13 cellular contexts compared by ENCODE assay signal in the genomic region with DNA sequence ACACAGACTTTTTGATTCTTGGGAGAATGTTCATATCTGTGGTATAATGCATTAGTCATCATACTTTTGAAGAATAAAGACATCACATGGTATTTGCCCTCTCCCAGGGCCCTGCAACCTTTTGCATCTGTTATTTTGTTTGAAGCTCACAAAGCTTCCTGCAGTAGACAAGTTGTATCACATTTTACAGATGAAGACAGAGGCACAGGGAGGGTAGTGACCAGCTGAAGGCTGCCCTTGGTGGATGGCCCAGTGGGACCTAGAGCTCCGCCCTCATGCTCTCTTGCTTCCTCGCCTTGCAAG.
A peak's percentile ranks its signal among the peaks of the same experiment; 100 is the strongest.
DNase-seq lines count a peak whose midpoint lies in the region; ATAC-seq and TF ChIP-seq lines count a peak whose summit lies in the region.
"Had no signal": no experiment of that assay in that cellular context is flagged by ENCODE, and none has a peak within 500 bp of the region (broad histone marks: within the 10 kb centered on the region; RNA-seq: fewer than 3 reads in every experiment).

No MANE protein-coding gene starts in this region.

- peak overlapping the region; percentile 54 for H3K9ac ChIP-seq in Loucy (ENCODE audit: low read depth, low read length, poor library complexity, severe bottlenecking)

- CTCF ChIA-PET in CD8-positive, alpha-beta T cell (lab: Charles Lee): interaction anchor here (2.1 to 4.2 kb wide), 2 partner anchors 33 to 66 kb away, joined by 5 to 24 read pairs; no protein-coding TSS in a partner anchor

- peak overlapping the region; percentile 49 for H3K4me2 ChIP-seq in Loucy (ENCODE audit: low read depth, low read length, poor library complexity, severe bottlenecking)

- H3F3A ChIP-seq in Loucy (ENCODE audit: low read depth): peaks cover 22% of the 10 kb centered on the region

- peaks cover 4% of the 10 kb centered on the region for H3K36me3 Mint-ChIP-seq in CD8-positive, alpha-beta T cell
- H3K36me3 Mint-ChIP-seq in naive thymus-derived CD8-positive, alpha-beta T cell: no peaks in the 10 kb centered on the region

- ATAC-seq in CD8-positive, alpha-beta T cell: peak; percentile 65
- ATAC-seq in naive thymus-derived CD8-positive, alpha-beta T cell: peak; percentile 71 to 80
- ATAC-seq: K562 had no signal

- H3K9me2 ChIP-seq in Loucy (replicated peaks; ENCODE audit: low read depth, low read length): no peaks in the 10 kb centered on the region

- no peak overlapping the region for H3K4me3 ChIP-seq in CD8-positive, alpha-beta T cell (ENCODE audit: low read depth, low read length)
- H3K4me3 ChIP-seq in Loucy (ENCODE audit: low read length, poor library complexity, severe bottlenecking) (peak overlapping the region; percentile 7), astrocyte of the spinal cord (ENCODE audit: low read depth, low read length) (no peak overlapping the region)
- H3K4me3 ChIP-seq: K562 had no signal

- no peak overlapping the region for H3K27ac ChIP-seq in CD8-positive, alpha-beta T cell (ENCODE audit: low read depth, low read length)
- H3K27ac ChIP-seq: VCaP had no signal

- no peaks in the 10 kb centered on the region for H3K27me3 Mint-ChIP-seq in CD8-positive, alpha-beta T cell (ENCODE audit: low read depth)
- no peaks in the 10 kb centered on the region for H3K27me3 Mint-ChIP-seq in naive thymus-derived CD8-positive, alpha-beta T cell

- H3K79me2 ChIP-seq in Loucy (ENCODE audit: insufficient read depth, low read length): peaks cover 85% of the 10 kb centered on the region

- in situ Hi-C loops in astrocyte of the spinal cord (cut with HindIII; ENCODE audit: low sequenced_read_pairs): no loop called here

- POLR2A ChIA-PET in CD8-positive, alpha-beta T cell (lab: Charles Lee): interaction anchor here (0.7 to 1.5 kb wide), 8 partner anchors 10 to 52 kb away, joined by 3 to 7 read pairs (median 4); no protein-coding TSS in a partner anchor
- POLR2A ChIA-PET in naive thymus-derived CD8-positive, alpha-beta T cell (lab: Charles Lee): interaction anchor here (0.9 to 4.5 kb wide), 12 partner anchors 11 to 66 kb away, joined by 3 to 28 read pairs (median 6); no protein-coding TSS in a partner anchor

- peaks cover 86% of the 10 kb centered on the region for H3K4me1 ChIP-seq in CD8-positive, alpha-beta T cell (ENCODE audit: insufficient read depth, low read length)
- peaks cover 89% of the 10 kb centered on the region for H3K4me1 ChIP-seq in Loucy (ENCODE audit: insufficient read depth, low read length, poor library complexity, severe bottlenecking)

- peak overlapping the region; percentile 83 for H3K27ac Mint-ChIP-seq in CD8-positive, alpha-beta T cell
- peak overlapping the region; percentile 11 to 92 (median 80) for H3K27ac Mint-ChIP-seq in naive thymus-derived CD8-positive, alpha-beta T cell

- intact Hi-C loops in CD8-positive, alpha-beta T cell (cut with DNase I, micrococcal nuclease): loop anchor here in 1 of 2 experiments (1.0 to 2.0 kb wide), 2 partner anchors 22 to 67 kb away; a partner anchor contains a TSS

- H4K20me1 ChIP-seq in Loucy (ENCODE audit: insufficient read depth, low read length, poor library complexity, severe bottlenecking): no peaks in the 10 kb centered on the region

- no peaks in the 10 kb centered on the region for H3K27me3 ChIP-seq in CD8-positive, alpha-beta T cell (ENCODE audit: insufficient read depth, low read length)
- no peaks in the 10 kb centered on the region for H3K27me3 ChIP-seq in Loucy (ENCODE audit: insufficient read depth, low read length, poor library complexity, severe bottlenecking)

- no peaks in the 10 kb centered on the region for H3K9me3 Mint-ChIP-seq in CD8-positive, alpha-beta T cell
- H3K9me3 Mint-ChIP-seq in naive thymus-derived CD8-positive, alpha-beta T cell: no peaks in the 10 kb centered on the region

- peaks cover 86% of the 10 kb centered on the region for H3K4me1 Mint-ChIP-seq in CD8-positive, alpha-beta T cell (ENCODE audit: low read depth)
- H3K4me1 Mint-ChIP-seq in naive thymus-derived CD8-positive, alpha-beta T cell: peaks cover 38 to 96% (median 85%) of the 10 kb centered on the region in 4 donors

- no peak for TF ChIP-seq CTCF in CD8-positive, alpha-beta T cell (IDR thresholded peaks at IDR 0.05)
- TF ChIP-seq CTCF in Loucy (conservative IDR thresholded peaks at IDR 0.05; ENCODE audit: low read length) (no peak), astrocyte of the spinal cord (IDR thresholded peaks at IDR 0.05; ENCODE audit: low read depth, low read length) (no peak)

- H3K36me3 ChIP-seq in CD8-positive, alpha-beta T cell (ENCODE audit: insufficient read depth, low read length): no peaks in the 10 kb centered on the region
- H3K36me3 ChIP-seq in Loucy (ENCODE audit: insufficient read depth, low read length): no peaks in the 10 kb centered on the region

- DNase-seq in CD8-positive, alpha-beta T cell: peak in 3 of 7 experiments; percentile 36 to 63 (median 37)
- DNase-seq in astrocyte of the spinal cord (ENCODE audit: low read depth, low spot score) (peak; percentile 94), NCI-H2227 (lab: John Stamatoyannopoulos, UW; ENCODE audit: unreplicated experiment) (no peak), H4 (ENCODE audit: low spot score) (no peak), NCI-H2171 treated with DMSO at 0.1 percent for 48 hours (lab: John Stamatoyannopoulos, UW) (no peak), midbrain (lab: John Stamatoyannopoulos, UW) (no peak)
- peak in 3 of 10 donors; percentile 30 to 69 (median 30) for DNase-seq in naive thymus-derived CD8-positive, alpha-beta T cell
- DNase-seq: cerebellar nuclear complex, GF-D8, NCI-H774 had no signal

- H3K9me3 ChIP-seq in CD8-positive, alpha-beta T cell (ENCODE audit: low read length): no peaks in the 10 kb centered on the region
- no peaks in the 10 kb centered on the region for H3K9me3 ChIP-seq in Loucy (ENCODE audit: insufficient read depth, low read depth, low read length)

- H3K4me3 Mint-ChIP-seq in CD8-positive, alpha-beta T cell: peak overlapping the region; percentile 24
- peak overlapping the region in 9 of 10 donors; percentile 26 to 81 (median 61) for H3K4me3 Mint-ChIP-seq in naive thymus-derived CD8-positive, alpha-beta T cell

- H2AFZ ChIP-seq in Loucy (ENCODE audit: low read length): no peak overlapping the region
